Comparison of ENCODE assay signal across 8 cellular contexts in genomic region chr7:133252506-133252857, GRCh38. TPM values are rescaled to one million over a fixed set of nuclear protein-coding genes. Genes with fewer than 3 reads are reported as not detected.
DNase-seq lines count a peak whose midpoint lies in the region; ATAC-seq and TF ChIP-seq lines count a peak whose summit lies in the region.

No MANE protein-coding gene starts in this region.

- TF ChIP-seq CTCF in WTC11 (IDR thresholded peaks at IDR 0.05) (no peak), type B pancreatic cell (conservative IDR thresholded peaks at IDR 0.05) (no peak), WERI-Rb-1 (IDR thresholded peaks at IDR 0.05; ENCODE audit: low read depth, low read length) (no peak)

- POLR2A ChIA-PET in WTC11 (lab: Charles Lee) = no interaction called here

- H3K9me3 ChIP-seq in aorta (ENCODE audit: control insufficient read depth, low read length) (no peaks in the 10 kb centered on the region), WERI-Rb-1 (ENCODE audit: severe bottlenecking) (no peaks in the 10 kb centered on the region)

- H3K27ac ChIP-seq in aorta (ENCODE audit: low read depth in 1 of 2, low read length in 2 of 2) (no peak overlapping the region), WERI-Rb-1 (no peak overlapping the region)

- H3K36me3 ChIP-seq in aorta (ENCODE audit: control insufficient read depth in 1 of 2, insufficient read depth in 2 of 2, low read length in 1 of 2) (no peaks in the 10 kb centered on the region), WERI-Rb-1 (no peaks in the 10 kb centered on the region)

- H3K27me3 Mint-ChIP-seq in activated naive CD4-positive, alpha-beta T cell treated with anti-CD3 and anti-CD28 coated beads, Interleukin-2, amount 50 U/mL, for 24 hours = no peaks in the 10 kb centered on the region
- H3K27me3 Mint-ChIP-seq in WTC11 (ENCODE audit: low read depth) = no peaks in the 10 kb centered on the region
- H3K27me3 Mint-ChIP-seq in memory B cell = no peaks in the 10 kb centered on the region
- H3K27me3 Mint-ChIP-seq in type B pancreatic cell = no peaks in the 10 kb centered on the region

- intact Hi-C loops in aorta (cut with DNase I) = loop anchor here (5.0 to 10.0 kb wide), 3 partner anchors 112 to 168 kb away; partner anchors contain the start of gene CHCHD3 (in 1 of the 2)

- H3K4me3 ChIP-seq in aorta (ENCODE audit: low read length in 2 of 2) (no peak overlapping the region), WERI-Rb-1 (ENCODE audit: low read depth, low read length) (no peak overlapping the region)

- H3K9me3 Mint-ChIP-seq in activated naive CD4-positive, alpha-beta T cell treated with anti-CD3 and anti-CD28 coated beads, Interleukin-2, amount 50 U/mL, for 24 hours = peaks cover 5% of the 10 kb centered on the region
- H3K9me3 Mint-ChIP-seq in WTC11 = peaks cover 16% of the 10 kb centered on the region
- no peaks in the 10 kb centered on the region for H3K9me3 Mint-ChIP-seq in memory B cell
- H3K9me3 Mint-ChIP-seq in type B pancreatic cell = no peaks in the 10 kb centered on the region

- H3K36me3 Mint-ChIP-seq in activated naive CD4-positive, alpha-beta T cell treated with anti-CD3 and anti-CD28 coated beads, Interleukin-2, amount 50 U/mL, for 24 hours = peaks cover 3% of the 10 kb centered on the region
- H3K36me3 Mint-ChIP-seq in WTC11 (no peaks in the 10 kb centered on the region; the same call in 1 of the 2 replicates), memory B cell (peaks cover 2% of the 10 kb centered on the region), type B pancreatic cell (peaks cover 16% of the 10 kb centered on the region)

- H3K4me1 ChIP-seq in aorta (ENCODE audit: control insufficient read depth in 1 of 2, insufficient read depth in 2 of 2, low read length in 2 of 2) = no peaks in the 10 kb centered on the region

- peak overlapping the region; percentile 92 for H3K4me3 Mint-ChIP-seq in activated naive CD4-positive, alpha-beta T cell treated with anti-CD3 and anti-CD28 coated beads, Interleukin-2, amount 50 U/mL, for 24 hours
- H3K4me3 Mint-ChIP-seq in WTC11 (peak overlapping the region; percentile 94), memory B cell (peak overlapping the region; percentile 95), type B pancreatic cell (peak overlapping the region; percentile 96)

- ATAC-seq in WTC11 (no peak), memory B cell (ENCODE audit: low read depth) (no peak), aorta (ENCODE audit: low FRiP score) (no peak)

- peaks cover 36% of the 10 kb centered on the region for H3K4me1 Mint-ChIP-seq in activated naive CD4-positive, alpha-beta T cell treated with anti-CD3 and anti-CD28 coated beads, Interleukin-2, amount 50 U/mL, for 24 hours
- H3K4me1 Mint-ChIP-seq in WTC11 = peaks cover 15% of the 10 kb centered on the region
- H3K4me1 Mint-ChIP-seq in memory B cell = peaks cover 12% of the 10 kb centered on the region
- peaks cover 26% of the 10 kb centered on the region for H3K4me1 Mint-ChIP-seq in type B pancreatic cell (ENCODE audit: unreplicated experiment)

- WGBS in aorta, 2 donors = 62 to 64% methylated on average over 3 of the region's 3 CpGs

- CTCF ChIA-PET in WTC11 (lab: Charles Lee) = interaction anchor here (0.5 to 1.8 kb wide), 3 partner anchors 10 to 919 kb away, joined by 3 to 11 read pairs (median 5); no protein-coding TSS in a partner anchor

- no peak overlapping the region for H3K27ac Mint-ChIP-seq in activated naive CD4-positive, alpha-beta T cell treated with anti-CD3 and anti-CD28 coated beads, Interleukin-2, amount 50 U/mL, for 24 hours
- H3K27ac Mint-ChIP-seq in WTC11 (no peak overlapping the region), memory B cell (peak overlapping the region; percentile 89), type B pancreatic cell (peak overlapping the region; percentile 93)

- H3K27me3 ChIP-seq in aorta (ENCODE audit: control insufficient read depth in 1 of 2, insufficient read depth in 2 of 2, low read length in 1 of 2) (no peaks in the 10 kb centered on the region), WERI-Rb-1 (ENCODE audit: insufficient read depth, low read depth, severe bottlenecking) (no peaks in the 10 kb centered on the region)

- DNase-seq in activated naive CD4-positive, alpha-beta T cell (lab: John Stamatoyannopoulos, UW) = no peak
- DNase-seq in WTC11 (ENCODE audit: low spot score) (no peak), memory B cell (ENCODE audit: low spot score in 2 of 2) (no peak), type B pancreatic cell (ENCODE audit: extremely low spot score, unreplicated experiment) (no peak), aorta (no peak), WERI-Rb-1 (no peak), DMS 273 (lab: John Stamatoyannopoulos, UW; ENCODE audit: unreplicated experiment) (no peak)

TF ChIP-seq in WTC11, 78 proteins besides CTCF, POLR2A, EP300 and RAD21:
- TF ChIP-seq TEAD1 (CRISPR knock-in tag; IDR thresholded peaks at IDR 0.05) (no peak), PRRX2 (CRISPR knock-in tag; IDR thresholded peaks at IDR 0.05) (no peak), NFE2L1 (CRISPR knock-in tag; IDR thresholded peaks at IDR 0.05) (no peak), MYBL2 (CRISPR knock-in tag; IDR thresholded peaks at IDR 0.05) (no peak), E2F1 (CRISPR knock-in tag; IDR thresholded peaks at IDR 0.05) (no peak)

RNA-seq across cellular contexts. Expression of gene EXOC4, which starts 0.4 kb away (rescaled TPM):
- total RNA-seq in WTC11 (2021) = 62.0 to 72.4 TPM (median 66.8 TPM) in 3 replicates
- 63.8 and 95.5 TPM in 2 replicates for total RNA-seq in type B pancreatic cell (ENCODE audit: low replicate concordance)
- 100 to 1,000 TPM in 1 of 2 donors, 10 to 100 TPM in 1; 69.5 to 109 TPM for total RNA-seq in aorta
- 10 to 100 TPM; 19.9 to 22.2 TPM for polyA plus RNA-seq in aorta

Comparison
In these comparisons a context has a peak if more than half of its experiments do, and no peak if none do; other contexts are left out.
1. H3K27ac Mint-ChIP-seq: peak in memory B cell (single experiment) and type B pancreatic cell (single experiment); none in activated naive CD4-positive, alpha-beta T cell treated with anti-CD3 and anti-CD28 coated beads, Interleukin-2, amount 50 U/mL, for 24 hours (single experiment) and WTC11 (single experiment).
2. Peak in every context shown above with its lines, with median percentiles within 50 percentile points of each other: H3K4me3 Mint-ChIP-seq.